In the genomic region with DNA sequence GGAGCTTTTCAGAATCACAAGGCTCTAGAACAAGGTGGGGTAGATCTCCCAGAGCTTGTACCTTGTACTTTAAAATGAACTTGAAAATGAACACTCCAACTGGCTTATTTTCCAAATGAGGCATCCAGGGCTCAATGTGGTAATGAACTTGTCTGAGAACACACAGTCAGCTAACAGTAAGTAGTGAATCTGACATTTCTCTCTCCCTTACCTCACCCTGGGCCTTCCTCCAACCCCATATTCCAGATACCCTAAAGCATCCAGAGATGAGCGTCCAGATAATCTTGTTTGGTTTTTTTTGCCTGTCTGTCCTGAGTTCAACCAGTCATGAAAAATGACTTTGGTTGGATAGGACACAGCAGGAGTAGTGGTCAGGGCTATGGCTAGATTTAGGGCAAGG, we compare ENCODE assay signal across 14 cellular contexts.
"Had no signal": no experiment of that assay in that cellular context is flagged by ENCODE, and none has a peak within 500 bp of the region (broad histone marks: within the 10 kb centered on the region; RNA-seq: fewer than 3 reads in every experiment).

No MANE protein-coding gene starts in this region.

- H3K4me1 Mint-ChIP-seq: memory B cell had no signal

- H3K36me3 Mint-ChIP-seq: memory B cell, type B pancreatic cell had no signal

- ATAC-seq: activated CD8-positive, alpha-beta T cell treated with anti-CD3 and anti-CD28 coated beads, Interleukin-2, amount 10 ng/mL, durations not matched to agents 7 days and 5 days; activated T-cell treated with anti-CD3 and anti-CD28 coated beads, Interleukin-2, amount 50 U/mL, for 4 hours; naive thymus-derived CD8-positive, alpha-beta T cell had no signal

- H3K4me3 Mint-ChIP-seq: activated CD4-positive, alpha-beta T cell treated with anti-CD3 and anti-CD28 coated beads, Interleukin-2, amount 10 ng/mL, durations not matched to agents 7 days and 5 days; activated CD8-positive, alpha-beta T cell treated with anti-CD3 and anti-CD28 coated beads, Interleukin-2, amount 10 ng/mL, durations not matched to agents 7 days and 5 days; activated naive CD4-positive, alpha-beta T cell treated with anti-CD3 and anti-CD28 coated beads for 36 hours; activated T-cell treated with anti-CD3 and anti-CD28 coated beads, Interleukin-2, amount 50 U/mL, for 4 hours; memory B cell; naive thymus-derived CD8-positive, alpha-beta T cell; type B pancreatic cell had no signal

- H3K27ac ChIP-seq: left ventricle myocardium inferior had no signal

- H3K27ac Mint-ChIP-seq: activated CD4-positive, alpha-beta T cell treated with anti-CD3 and anti-CD28 coated beads, Interleukin-2, amount 10 ng/mL, durations not matched to agents 7 days and 5 days; activated CD8-positive, alpha-beta T cell treated with anti-CD3 and anti-CD28 coated beads, Interleukin-2, amount 10 ng/mL, durations not matched to agents 7 days and 5 days; activated naive CD4-positive, alpha-beta T cell treated with anti-CD3 and anti-CD28 coated beads for 36 hours; memory B cell; naive thymus-derived CD8-positive, alpha-beta T cell; type B pancreatic cell had no signal

- H3K9me3 ChIP-seq: left ventricle myocardium inferior had no signal

- DNase-seq: activated CD4-positive, alpha-beta T cell treated with anti-CD3 and anti-CD28 coated beads, Interleukin-2, amount 10 ng/mL, durations not matched to agents 7 days and 5 days; activated CD8-positive, alpha-beta T cell treated with anti-CD3 and anti-CD28 coated beads, Interleukin-2, amount 10 ng/mL, durations not matched to agents 7 days and 5 days; activated naive CD4-positive, alpha-beta T cell treated with anti-CD3 and anti-CD28 coated beads for 36 hours; activated T-cell treated with anti-CD3 and anti-CD28 coated beads, Interleukin-2, amount 50 U/mL, for 4 hours; aorta; cortex of kidney; kidney glomerular epithelial cell; left ventricle myocardium inferior; naive thymus-derived CD8-positive, alpha-beta T cell; stimulated activated CD4-positive, alpha-beta T cell treated with anti-CD3 and anti-CD28 coated beads, Interleukin-2, amount 100 ng/mL, for 24 hours; stimulated activated naive CD4-positive, alpha-beta T cell treated with Interleukin-2 at 50 U/mL for 16 hours; T1000 had no signal

- H3K9me3 Mint-ChIP-seq: activated CD4-positive, alpha-beta T cell treated with anti-CD3 and anti-CD28 coated beads, Interleukin-2, amount 10 ng/mL, durations not matched to agents 7 days and 5 days; activated naive CD4-positive, alpha-beta T cell treated with anti-CD3 and anti-CD28 coated beads for 36 hours; activated T-cell treated with anti-CD3 and anti-CD28 coated beads, Interleukin-2, amount 50 U/mL, for 4 hours; memory B cell; naive thymus-derived CD8-positive, alpha-beta T cell; type B pancreatic cell had no signal

- H3K4me3 ChIP-seq: left ventricle myocardium inferior had no signal

- H3K36me3 ChIP-seq: left ventricle myocardium inferior had no signal
